ENCODE assay signal across 12 cellular contexts in genomic region chr1:63073530-63074306, GRCh38.
A peak's percentile ranks its signal among the peaks of the same experiment; 100 is the strongest.
DNase-seq lines count a peak whose midpoint lies in the region; ATAC-seq and TF ChIP-seq lines count a peak whose summit lies in the region.
"Had no signal": no experiment of that assay in that cellular context is flagged by ENCODE, and none has a peak within 500 bp of the region (broad histone marks: within the 10 kb centered on the region; RNA-seq: fewer than 3 reads in every experiment).

No MANE protein-coding gene starts in this region.

- peak in 9 of 14 donors; percentile 2 to 53 (median 24) for DNase-seq in C1 segment of cervical spinal cord (lab: John Stamatoyannopoulos, UW)
- DNase-seq in NCI-H1105 treated with DMSO at 0.1 percent for 48 hours (lab: John Stamatoyannopoulos, UW), result peak; percentile 75
- DNase-seq in fibroblast of mammary gland (ENCODE audit: low read depth), result no peak
- DNase-seq in spleen, result no peak
- DNase-seq in tibial artery, result no peak
- DNase-seq: central memory CD4-positive, alpha-beta T cell; NCI-H1436 had no signal

- intact Hi-C loops in spleen (cut with DNase I; ENCODE audit: low total_unique reads), result no loop called here
- intact Hi-C loops in tibial artery (cut with DNase I; ENCODE audit: low total_unique reads), result no loop called here

- H3K4me1 Mint-ChIP-seq in nephron, result no peaks in the 10 kb centered on the region

- TF ChIP-seq CTCF in fibroblast of mammary gland (conservative IDR thresholded peaks at IDR 0.05; ENCODE audit: control insufficient read depth, insufficient read depth, low read depth, low read length) (peak; percentile 16), nephron (IDR thresholded peaks at IDR 0.05; ENCODE audit: unreplicated experiment in 3 of 3) (no peak), spleen (IDR thresholded peaks at IDR 0.05 in 8 of 11, conservative IDR thresholded peaks at IDR 0.05 in 3 of 11) (no peak), tibial artery (IDR thresholded peaks at IDR 0.05) (no peak)

- peak overlapping the region in 2 of 3 experiments; percentile 42 to 57 for H3K4me3 Mint-ChIP-seq in nephron
- H3K4me3 Mint-ChIP-seq: stimulated activated naive CD8-positive, alpha-beta T cell treated with anti-CD3 and anti-CD28 coated beads, Interleukin-15, Interleukin-2, amounts not matched to agents 100 ng/mL and 50 ng/mL, for 24 hours had no signal

- H3K27ac Mint-ChIP-seq in nephron, result no peak overlapping the region
- H3K27ac Mint-ChIP-seq: stimulated activated naive CD8-positive, alpha-beta T cell treated with anti-CD3 and anti-CD28 coated beads, Interleukin-15, Interleukin-2, amounts not matched to agents 100 ng/mL and 50 ng/mL, for 24 hours had no signal

- ATAC-seq in HG02981 (IDR thresholded peaks at IDR 0.05; ENCODE audit: unreplicated experiment), result no peak
- no peak for ATAC-seq in GM18873 (IDR thresholded peaks at IDR 0.05; ENCODE audit: low FRiP score, unreplicated experiment)

- no peaks in the 10 kb centered on the region for H3K36me3 Mint-ChIP-seq in nephron (ENCODE audit: low read depth)

- H3K9me3 Mint-ChIP-seq in nephron, result peaks cover 6% of the 10 kb centered on the region

- H3K36me3 ChIP-seq in spleen (no peaks in the 10 kb centered on the region), tibial artery (no peaks in the 10 kb centered on the region)

- peaks cover 0 to 18% (median 10%) of the 10 kb centered on the region in 8 donors for H3K9me3 ChIP-seq in spleen
- peaks cover 0 to 13% (median 13%) of the 10 kb centered on the region in 3 donors for H3K9me3 ChIP-seq in tibial artery

- no peak for TF ChIP-seq POLR2A in spleen (IDR thresholded peaks at IDR 0.05)

- peaks cover 15% of the 10 kb centered on the region for H3K27me3 Mint-ChIP-seq in nephron (ENCODE audit: low read depth)

- H3K4me3 ChIP-seq in fibroblast of mammary gland (ENCODE audit: control insufficient read depth, low read depth, low read length) (no peak overlapping the region), spleen (peak overlapping the region in 2 of 8 donors; percentile 7 to 16), tibial artery (no peak overlapping the region)

- peaks cover 0 to 65% (median 22%) of the 10 kb centered on the region in 7 donors for H3K27me3 ChIP-seq in spleen (replicated peaks in 1 of 7)
- peaks cover 0 to 28% of the 10 kb centered on the region in 2 donors for H3K27me3 ChIP-seq in tibial artery

- H3K4me1 ChIP-seq in spleen, result peaks cover 0 to 6% (median 0%) of the 10 kb centered on the region in 6 donors
- H3K4me1 ChIP-seq in tibial artery, result peaks cover 0 to 5% (median 0%) of the 10 kb centered on the region in 4 donors

- WGBS in spleen, 5 donors, result 3 to 12% (median 4%) methylated on average over 24 to 39 of the region's 39 CpGs

- H3K27ac ChIP-seq in spleen (no peak overlapping the region), tibial artery (no peak overlapping the region)
- H3K27ac ChIP-seq: VCaP had no signal

Comparison
In these comparisons a context has a peak if more than half of its experiments do, and no peak if none do; other contexts are left out.
1. DNase-seq: peak in C1 segment of cervical spinal cord (9 of 14) and NCI-H1105 treated with DMSO at 0.1 percent for 48 hours (single experiment); none in fibroblast of mammary gland (single experiment), spleen (single experiment) and tibial artery (0 of 2).